Comparison of ENCODE assay signal across 1 cellular context in genomic region chr16:25064967-25065366, GRCh38.
TF ChIP-seq lines count a peak whose summit lies in the region.

No MANE protein-coding gene starts in this region.

TF ChIP-seq in GM23338, 12 proteins besides CTCF, POLR2A, EP300 and RAD21 (continued from another document):
- TF ChIP-seq, protein P1, sequence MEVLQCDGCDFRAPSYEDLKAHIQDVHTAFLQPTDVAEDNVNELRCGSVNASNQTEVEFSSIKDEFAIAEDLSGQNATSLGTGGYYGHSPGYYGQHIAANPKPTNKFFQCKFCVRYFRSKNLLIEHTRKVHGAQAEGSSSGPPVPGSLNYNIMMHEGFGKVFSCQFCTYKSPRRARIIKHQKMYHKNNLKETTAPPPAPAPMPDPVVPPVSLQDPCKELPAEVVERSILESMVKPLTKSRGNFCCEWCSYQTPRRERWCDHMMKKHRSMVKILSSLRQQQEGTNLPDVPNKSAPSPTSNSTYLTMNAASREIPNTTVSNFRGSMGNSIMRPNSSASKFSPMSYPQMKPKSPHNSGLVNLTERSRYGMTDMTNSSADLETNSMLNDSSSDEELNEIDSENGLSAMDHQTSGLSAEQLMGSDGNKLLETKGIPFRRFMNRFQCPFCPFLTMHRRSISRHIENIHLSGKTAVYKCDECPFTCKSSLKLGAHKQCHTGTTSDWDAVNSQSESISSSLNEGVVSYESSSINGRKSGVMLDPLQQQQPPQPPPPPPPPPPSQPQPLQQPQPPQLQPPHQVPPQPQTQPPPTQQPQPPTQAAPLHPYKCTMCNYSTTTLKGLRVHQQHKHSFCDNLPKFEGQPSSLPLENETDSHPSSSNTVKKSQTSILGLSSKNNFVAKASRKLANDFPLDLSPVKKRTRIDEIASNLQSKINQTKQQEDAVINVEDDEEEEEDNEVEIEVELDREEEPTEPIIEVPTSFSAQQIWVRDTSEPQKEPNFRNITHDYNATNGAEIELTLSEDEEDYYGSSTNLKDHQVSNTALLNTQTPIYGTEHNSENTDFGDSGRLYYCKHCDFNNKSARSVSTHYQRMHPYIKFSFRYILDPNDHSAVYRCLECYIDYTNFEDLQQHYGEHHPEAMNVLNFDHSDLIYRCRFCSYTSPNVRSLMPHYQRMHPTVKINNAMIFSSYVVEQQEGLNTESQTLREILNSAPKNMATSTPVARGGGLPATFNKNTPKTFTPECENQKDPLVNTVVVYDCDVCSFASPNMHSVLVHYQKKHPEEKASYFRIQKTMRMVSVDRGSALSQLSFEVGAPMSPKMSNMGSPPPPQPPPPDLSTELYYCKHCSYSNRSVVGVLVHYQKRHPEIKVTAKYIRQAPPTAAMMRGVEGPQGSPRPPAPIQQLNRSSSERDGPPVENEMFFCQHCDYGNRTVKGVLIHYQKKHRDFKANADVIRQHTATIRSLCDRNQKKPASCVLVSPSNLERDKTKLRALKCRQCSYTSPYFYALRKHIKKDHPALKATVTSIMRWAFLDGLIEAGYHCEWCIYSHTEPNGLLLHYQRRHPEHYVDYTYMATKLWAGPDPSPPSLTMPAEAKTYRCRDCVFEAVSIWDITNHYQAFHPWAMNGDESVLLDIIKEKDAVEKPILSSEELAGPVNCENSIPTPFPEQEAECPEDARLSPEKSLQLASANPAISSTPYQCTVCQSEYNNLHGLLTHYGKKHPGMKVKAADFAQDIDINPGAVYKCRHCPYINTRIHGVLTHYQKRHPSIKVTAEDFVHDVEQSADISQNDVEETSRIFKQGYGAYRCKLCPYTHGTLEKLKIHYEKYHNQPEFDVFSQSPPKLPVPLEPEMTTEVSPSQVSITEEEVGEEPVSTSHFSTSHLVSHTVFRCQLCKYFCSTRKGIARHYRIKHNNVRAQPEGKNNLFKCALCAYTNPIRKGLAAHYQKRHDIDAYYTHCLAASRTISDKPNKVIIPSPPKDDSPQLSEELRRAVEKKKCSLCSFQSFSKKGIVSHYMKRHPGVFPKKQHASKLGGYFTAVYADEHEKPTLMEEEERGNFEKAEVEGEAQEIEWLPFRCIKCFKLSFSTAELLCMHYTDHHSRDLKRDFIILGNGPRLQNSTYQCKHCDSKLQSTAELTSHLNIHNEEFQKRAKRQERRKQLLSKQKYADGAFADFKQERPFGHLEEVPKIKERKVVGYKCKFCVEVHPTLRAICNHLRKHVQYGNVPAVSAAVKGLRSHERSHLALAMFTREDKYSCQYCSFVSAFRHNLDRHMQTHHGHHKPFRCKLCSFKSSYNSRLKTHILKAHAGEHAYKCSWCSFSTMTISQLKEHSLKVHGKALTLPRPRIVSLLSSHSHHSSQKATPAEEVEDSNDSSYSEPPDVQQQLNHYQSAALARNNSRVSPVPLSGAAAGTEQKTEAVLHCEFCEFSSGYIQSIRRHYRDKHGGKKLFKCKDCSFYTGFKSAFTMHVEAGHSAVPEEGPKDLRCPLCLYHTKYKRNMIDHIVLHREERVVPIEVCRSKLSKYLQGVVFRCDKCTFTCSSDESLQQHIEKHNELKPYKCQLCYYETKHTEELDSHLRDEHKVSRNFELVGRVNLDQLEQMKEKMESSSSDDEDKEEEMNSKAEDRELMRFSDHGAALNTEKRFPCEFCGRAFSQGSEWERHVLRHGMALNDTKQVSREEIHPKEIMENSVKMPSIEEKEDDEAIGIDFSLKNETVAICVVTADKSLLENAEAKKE (CRISPR knock-in tag; IDR thresholded peaks at IDR 0.05), result no peak
- TF ChIP-seq ZNF331 (CRISPR knock-in tag; IDR thresholded peaks at IDR 0.05; ENCODE audit: low read depth), result no peak
- no peak for TF ChIP-seq NANOG (IDR thresholded peaks at IDR 0.05; ENCODE audit: borderline replicate concordance)
